In the genomic region with DNA sequence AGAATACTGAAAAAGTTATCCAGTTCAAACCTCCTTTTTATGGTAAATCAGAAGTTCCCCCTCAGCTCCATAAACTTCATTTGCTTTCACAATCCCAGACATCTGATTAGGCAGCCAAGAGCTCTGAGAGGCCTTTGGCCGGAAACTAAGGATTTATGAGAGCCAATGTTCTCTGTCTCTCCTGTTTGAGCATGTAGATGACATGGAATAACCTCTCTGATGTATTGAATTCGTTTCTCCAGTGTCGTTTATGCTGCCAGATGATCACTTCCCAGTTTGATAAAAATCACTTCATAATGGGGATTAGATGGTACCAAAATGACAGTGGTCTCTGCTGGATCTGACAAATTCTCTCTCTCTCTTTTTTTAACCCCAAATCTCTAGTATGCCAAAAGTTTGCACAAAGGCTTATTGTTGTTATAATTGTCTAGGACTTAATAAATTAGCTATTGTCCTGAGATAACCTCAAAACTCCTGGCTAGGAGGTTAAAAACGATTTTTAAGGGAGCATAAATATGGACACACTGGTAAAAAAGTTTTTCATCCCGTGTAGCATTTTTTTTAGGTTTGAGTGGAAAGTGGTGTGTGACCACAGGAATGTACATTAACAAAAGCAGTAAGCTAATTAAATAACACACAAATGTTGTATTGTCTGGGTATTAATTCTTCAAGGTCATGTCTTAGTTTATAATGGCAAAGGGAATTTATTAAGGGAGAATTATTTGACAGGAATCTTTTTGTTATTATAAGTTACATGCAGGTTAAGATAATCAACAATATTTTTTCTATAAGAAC, we compare ENCODE assay signal across 12 cellular contexts.
DNase-seq lines count a peak whose midpoint lies in the region; ATAC-seq and TF ChIP-seq lines count a peak whose summit lies in the region.
"Had no signal": no experiment of that assay in that cellular context is flagged by ENCODE, and none has a peak within 500 bp of the region (broad histone marks: within the 10 kb centered on the region; RNA-seq: fewer than 3 reads in every experiment).

No MANE protein-coding gene starts in this region.

- peaks cover 4% of the 10 kb centered on the region for H3K9me3 Mint-ChIP-seq in activated T-helper 17 cell treated with anti-CD3 and anti-CD28 coated beads, Interleukin-2, amount 50 U/mL, for 72 hours

- H3F3A ChIP-seq in PC-3 (ENCODE audit: low read length, unreplicated experiment), result no peaks in the 10 kb centered on the region

- DNase-seq in A172 (ENCODE audit: low spot score) (peak; percentile 78), PC-3 (no peak), esophagus squamous epithelium (lab: John Stamatoyannopoulos, UW) (no peak), lung microvascular endothelial cell (ENCODE audit: low read depth in 2 of 2) (peak; percentile 77 to 85), amygdala (lab: John Stamatoyannopoulos, UW) (no peak)
- DNase-seq: MM.1S; naive thymus-derived CD4-positive, alpha-beta T cell; stimulated activated CD4-positive, alpha-beta T cell treated with anti-CD3 and anti-CD28 coated beads, Interleukin-2, amount 100 ng/mL, for 24 hours had no signal

- no peaks in the 10 kb centered on the region for H3K36me3 Mint-ChIP-seq in activated T-helper 17 cell treated with anti-CD3 and anti-CD28 coated beads, Interleukin-2, amount 50 U/mL, for 72 hours (ENCODE audit: low read depth)

- ATAC-seq in PC-3, result peak; percentile 49
- ATAC-seq in GM21360 (IDR thresholded peaks at IDR 0.05; ENCODE audit: unreplicated experiment), result no peak
- no peak for ATAC-seq in activated T-helper 17 cell treated with anti-CD3 and anti-CD28 coated beads, Interleukin-2, amount 50 U/mL, for 72 hours (replicated peaks)
- ATAC-seq in HG03571 (IDR thresholded peaks at IDR 0.05; ENCODE audit: unreplicated experiment), result no peak

- no peak overlapping the region for H3K27ac Mint-ChIP-seq in activated T-helper 17 cell treated with anti-CD3 and anti-CD28 coated beads, Interleukin-2, amount 50 U/mL, for 72 hours
- H3K27ac Mint-ChIP-seq: naive thymus-derived CD4-positive, alpha-beta T cell had no signal

- TF ChIP-seq CTCF in PC-3 (conservative IDR thresholded peaks at IDR 0.05; ENCODE audit: low read depth, low read length) (no peak), esophagus squamous epithelium (IDR thresholded peaks at IDR 0.05) (no peak)

- POLR2A ChIA-PET in PC-3 (lab: Charles Lee; ENCODE audit: unreplicated experiment), result interaction anchor here (0.6 kb wide), 1 partner anchor 22 kb away, joined by 3 read pairs; no protein-coding TSS in a partner anchor

- H3K4me3 Mint-ChIP-seq in activated T-helper 17 cell treated with anti-CD3 and anti-CD28 coated beads, Interleukin-2, amount 50 U/mL, for 72 hours, result no peak overlapping the region
- H3K4me3 Mint-ChIP-seq: naive thymus-derived CD4-positive, alpha-beta T cell had no signal

- H3K27me3 Mint-ChIP-seq in activated T-helper 17 cell treated with anti-CD3 and anti-CD28 coated beads, Interleukin-2, amount 50 U/mL, for 72 hours, result no peaks in the 10 kb centered on the region

- H3K27ac ChIP-seq in PC-3 (ENCODE audit: low read length), result peak overlapping the region; percentile 91
- peak overlapping the region; percentile 56 to 85 (median 74) for H3K27ac ChIP-seq in esophagus squamous epithelium
- H3K27ac ChIP-seq: cardiac muscle cell had no signal

- no peaks in the 10 kb centered on the region for H3K79me2 ChIP-seq in PC-3 (ENCODE audit: low read length)

- H3K27me3 ChIP-seq in PC-3 (ENCODE audit: low read length) (no peaks in the 10 kb centered on the region), esophagus squamous epithelium (no peaks in the 10 kb centered on the region)

- H4K20me1 ChIP-seq in PC-3 (ENCODE audit: low read length), result no peaks in the 10 kb centered on the region

- intact Hi-C loops in PC-3 (cut with micrococcal nuclease) (loop anchor here (2.0 kb wide), 2 partner anchors 15 to 25 kb away; no protein-coding TSS in a partner anchor), esophagus squamous epithelium (cut with DNase I) (no loop called here)

- H2AFZ ChIP-seq in PC-3 (ENCODE audit: low read length), result no peak overlapping the region

- 11 to 17% methylated on average over 5 of the region's 5 CpGs for WGBS in esophagus squamous epithelium, 2 donors

- BruUV-seq in PC-3 (replicated peaks; lab: Mats Ljungman, UMichigan), result TSS peak; percentile 76

- H3K4me2 ChIP-seq in PC-3 (ENCODE audit: low read length), result peak overlapping the region; percentile 7

- no peaks in the 10 kb centered on the region for H3K9me2 ChIP-seq in PC-3 (replicated peaks; ENCODE audit: low read length)

- no peaks in the 10 kb centered on the region for H3K36me3 ChIP-seq in PC-3 (ENCODE audit: low read depth, low read length)
- H3K36me3 ChIP-seq in esophagus squamous epithelium, result no peaks in the 10 kb centered on the region
- H3K36me3 ChIP-seq: cardiac muscle cell had no signal

- H3K4me3 ChIP-seq in PC-3 (ENCODE audit: low read length) (no peak overlapping the region), esophagus squamous epithelium (no peak overlapping the region)
- H3K4me3 ChIP-seq: cardiac muscle cell had no signal

- H3K9me3 ChIP-seq in PC-3 (ENCODE audit: low read length), result no peaks in the 10 kb centered on the region
- H3K9me3 ChIP-seq in esophagus squamous epithelium, result no peaks in the 10 kb centered on the region

- CTCF ChIA-PET in PC-3 (lab: Charles Lee), result interaction anchor here (0.6 kb wide), 1 partner anchor 84 kb away, joined by 3 read pairs; no protein-coding TSS in a partner anchor

- peak overlapping the region; percentile 55 for H3K9ac ChIP-seq in PC-3 (ENCODE audit: low read length)

- no peak for TF ChIP-seq POLR2A in esophagus squamous epithelium (IDR thresholded peaks at IDR 0.05)

- no peaks in the 10 kb centered on the region for H3K4me1 Mint-ChIP-seq in activated T-helper 17 cell treated with anti-CD3 and anti-CD28 coated beads, Interleukin-2, amount 50 U/mL, for 72 hours
- H3K4me1 Mint-ChIP-seq: naive thymus-derived CD4-positive, alpha-beta T cell had no signal

- H3K4me1 ChIP-seq in PC-3 (ENCODE audit: insufficient read depth, low read length) (peaks cover 41% of the 10 kb centered on the region), esophagus squamous epithelium (peaks cover 7 to 52% (median 14%) of the 10 kb centered on the region in 3 donors)

Comparison
In these comparisons a context has a peak if more than half of its experiments do, and no peak if none do; other contexts are left out.
1. DNase-seq: peak in A172 (single experiment) and lung microvascular endothelial cell (2 of 2); none in PC-3 (single experiment), esophagus squamous epithelium (single experiment) and amygdala (0 of 56).